In genomic region chr7:139725077-139725476, GRCh38 we compare ENCODE assay signal across 8 cellular contexts. TPM values are rescaled to one million over a fixed set of nuclear protein-coding genes. Genes with fewer than 3 reads are reported as not detected.
DNase-seq lines count a peak whose midpoint lies in the region; ATAC-seq and TF ChIP-seq lines count a peak whose summit lies in the region.

No MANE protein-coding gene starts in this region.

- peaks cover 0 to 90% of the 10 kb centered on the region in 2 donors for H3K4me1 ChIP-seq in right atrium auricular region

- no peak overlapping the region for H3K4me3 ChIP-seq in right atrium auricular region

- peaks cover 21% of the 10 kb centered on the region for H3K36me3 Mint-ChIP-seq in mesothelial cell of epicardium

- ATAC-seq in GM18499 (IDR thresholded peaks at IDR 0.05; ENCODE audit: insufficient read depth, unreplicated experiment): peak; percentile 87

- H3K27ac ChIP-seq in right atrium auricular region: peak overlapping the region; percentile 93 to 96

- peaks cover 2% of the 10 kb centered on the region for H3K4me1 Mint-ChIP-seq in mesothelial cell of epicardium

- no peaks in the 10 kb centered on the region for H3K27me3 Mint-ChIP-seq in mesothelial cell of epicardium (ENCODE audit: low read depth)

- no peaks in the 10 kb centered on the region for H3K27me3 ChIP-seq in right atrium auricular region

- no peaks in the 10 kb centered on the region for H3K9me3 ChIP-seq in right atrium auricular region

- H3K4me3 Mint-ChIP-seq in mesothelial cell of epicardium: no peak overlapping the region

- no peak overlapping the region for H3K27ac Mint-ChIP-seq in mesothelial cell of epicardium

- DNase-seq in H4 (ENCODE audit: low spot score) (peak; percentile 93), NCI-H1105 (lab: John Stamatoyannopoulos, UW) (peak; percentile 26), right atrium auricular region (ENCODE audit: low spot score) (no peak), COLO829 (ENCODE audit: low spot score) (no peak), LoVo (ENCODE audit: low spot score) (no peak), mesothelial cell of epicardium (ENCODE audit: low spot score in 2 of 2, unreplicated experiment in 2 of 2) (no peak), SIG-M5 treated with dmso at 0.1 percent for 504 hours (lab: John Stamatoyannopoulos, UW; ENCODE audit: unreplicated experiment) (no peak)

- H3K9me3 Mint-ChIP-seq in mesothelial cell of epicardium: peaks cover 7% of the 10 kb centered on the region

- TF ChIP-seq CTCF in right atrium auricular region (IDR thresholded peaks at IDR 0.05): no peak
- TF ChIP-seq CTCF in mesothelial cell of epicardium (IDR thresholded peaks at IDR 0.05; ENCODE audit: unreplicated experiment): no peak

- H3K36me3 ChIP-seq in right atrium auricular region: peaks cover 5% of the 10 kb centered on the region

RNA-seq across cellular contexts. Expression of gene HIPK2, which starts 52.7 kb away (rescaled TPM):
- 12.5 and 15.4 TPM in 2 replicates for total RNA-seq in H4 (2014; rRNA removed; shearing (Covaris generic))
- total RNA-seq in right atrium auricular region (100 to 1,000 TPM in 1 of 2 donors, 10 to 100 TPM in 1; 87.0 to 131 TPM), mesothelial cell of epicardium (72.1 to 75.8 TPM (median 72.9 TPM) in 3 replicates)

Comparison
In these comparisons a context has a peak if more than half of its experiments do, and no peak if none do; other contexts are left out.
1. DNase-seq: peak in H4 (single experiment) and NCI-H1105 (single experiment); none in right atrium auricular region (single experiment), COLO829 (single experiment), LoVo (single experiment), mesothelial cell of epicardium (0 of 2) and SIG-M5 treated with dmso at 0.1 percent for 504 hours (single experiment).